In genomic region chr15:77985031-77985930, GRCh38 we compare ENCODE assay signal across 14 cellular contexts.
"Had no signal": no experiment of that assay in that cellular context is flagged by ENCODE, and none has a peak within 500 bp of the region (broad histone marks: within the 10 kb centered on the region; RNA-seq: fewer than 3 reads in every experiment).

No MANE protein-coding gene starts in this region.

- H3K27me3 Mint-ChIP-seq: activated CD4-positive, alpha-beta T cell treated with anti-CD3 and anti-CD28 coated beads for 36 hours had no signal

- H3K4me3 ChIP-seq: tibial nerve had no signal

- H3K27ac Mint-ChIP-seq: activated CD4-positive, alpha-beta T cell treated with anti-CD3 and anti-CD28 coated beads for 36 hours; activated CD8-positive, alpha-beta T cell treated with anti-CD3 and anti-CD28 coated beads, Interleukin-2, amount 10 ng/mL, durations not matched to agents 7 days and 5 days; natural killer cell treated with Interleukin-12 subunit alpha and Interleukin-12 subunit beta and Interleukin-15 and Interleukin-18, amount 100 ng/mL, for 72 hours; T-cell had no signal

- H3K9me3 ChIP-seq: tibial nerve had no signal

- DNase-seq: activated CD4-positive, alpha-beta T cell treated with anti-CD3 and anti-CD28 coated beads for 36 hours; activated CD8-positive, alpha-beta memory T cell treated with anti-CD3 and anti-CD28 coated beads, Interleukin-2, amount 50 U/mL, for 48 hours; activated CD8-positive, alpha-beta T cell treated with anti-CD3 and anti-CD28 coated beads, Interleukin-2, amount 10 ng/mL, durations not matched to agents 7 days and 5 days; activated naive CD4-positive, alpha-beta T cell treated with anti-CD3 and anti-CD28 coated beads, Interleukin-2, amount 50 U/mL, for 16 hours; glutamatergic neuron; left colon; mammary epithelial cell; occipital lobe; stimulated activated CD4-positive, alpha-beta T cell treated with anti-CD3 and anti-CD28 coated beads, Interleukin-4, amount 100 ng/mL, for 4 hours; T-cell; WERI-Rb-1 had no signal

- H3K36me3 ChIP-seq: tibial nerve, WERI-Rb-1 had no signal

- H3K9me3 Mint-ChIP-seq: natural killer cell treated with Interleukin-12 subunit alpha and Interleukin-12 subunit beta and Interleukin-15 and Interleukin-18, amount 100 ng/mL, for 72 hours; T-cell had no signal

- ATAC-seq: activated CD4-positive, alpha-beta T cell treated with anti-CD3 and anti-CD28 coated beads for 36 hours; activated CD8-positive, alpha-beta T cell treated with anti-CD3 and anti-CD28 coated beads, Interleukin-2, amount 10 ng/mL, durations not matched to agents 7 days and 5 days; esophagus mucosa; left colon; natural killer cell treated with Interleukin-12 subunit alpha and Interleukin-12 subunit beta and Interleukin-15 and Interleukin-18, amount 100 ng/mL, for 72 hours; T-cell had no signal

- H3K27me3 ChIP-seq: tibial nerve had no signal

- H3K27ac ChIP-seq: tibial nerve, WERI-Rb-1 had no signal

- H3K36me3 Mint-ChIP-seq: natural killer cell treated with Interleukin-12 subunit alpha and Interleukin-12 subunit beta and Interleukin-15 and Interleukin-18, amount 100 ng/mL, for 72 hours; T-cell had no signal

- H3K4me3 Mint-ChIP-seq: activated CD4-positive, alpha-beta T cell treated with anti-CD3 and anti-CD28 coated beads for 36 hours; activated CD8-positive, alpha-beta T cell treated with anti-CD3 and anti-CD28 coated beads, Interleukin-2, amount 10 ng/mL, durations not matched to agents 7 days and 5 days; natural killer cell treated with Interleukin-12 subunit alpha and Interleukin-12 subunit beta and Interleukin-15 and Interleukin-18, amount 100 ng/mL, for 72 hours; T-cell had no signal
